In genomic region chr3:197268319-197268718, GRCh38 we compare ENCODE assay signal across 25 cellular contexts. TPM values are rescaled to one million over a fixed set of nuclear protein-coding genes. Genes with fewer than 3 reads are reported as not detected.
DNase-seq lines count a peak whose midpoint lies in the region; ATAC-seq and TF ChIP-seq lines count a peak whose summit lies in the region.
"Had no signal": no experiment of that assay in that cellular context is flagged by ENCODE, and none has a peak within 500 bp of the region (broad histone marks: within the 10 kb centered on the region; RNA-seq: fewer than 3 reads in every experiment).

No MANE protein-coding gene starts in this region.

- no peaks in the 10 kb centered on the region for H3K9me2 ChIP-seq in GM23248 (ENCODE audit: insufficient read depth)

- no peaks in the 10 kb centered on the region for H3K27me3 Mint-ChIP-seq in activated naive CD8-positive, alpha-beta T cell treated with anti-CD3 and anti-CD28 coated beads for 36 hours
- H3K27me3 Mint-ChIP-seq: CD4-positive, alpha-beta memory T cell had no signal

- DNase-seq in left ventricle myocardium superior: no peak
- DNase-seq in Right ventricle myocardium superior: no peak
- DNase-seq in fibroblast of the aortic adventitia (ENCODE audit: low read depth): peak; percentile 14
- DNase-seq in ovary: peak; percentile 21 to 69 (median 57)
- DNase-seq in activated naive CD8-positive, alpha-beta T cell treated with anti-CD3 and anti-CD28 coated beads for 36 hours: no peak
- no peak for DNase-seq in GM23248
- no peak for DNase-seq in stimulated activated CD4-positive, alpha-beta T cell treated with anti-CD3 and anti-CD28 coated beads, Interleukin-15, amount 100 ng/mL, for 24 hours
- DNase-seq: 8988T; Caco-2; CD4-positive, alpha-beta memory T cell; DMS 273 treated with DMSO at 0.1 percent for 48 hours; DMS79 treated with DMSO at 0.1 percent for 48 hours; H7; HFFc6; KBM-7; MM.1S; NCI-H1048; NCI-H1417 treated with DMSO at 0.1 percent for 48 hours; NCI-H1930; NCI-H226; NCI-H748 treated with DMSO at 0.1 percent for 48 hours; NK-92 treated with Interleukin-12 subunit alpha and Interleukin-12 subunit beta, amount 100 ng/mL, for 24 hours; SIG-M5 had no signal

- TF ChIP-seq POLR2A in ovary (IDR thresholded peaks at IDR 0.05): no peak

- 8 to 13% (median 8%) methylated on average over 4 of the region's 4 CpGs for WGBS in ovary, 3 donors
- 45 to 48% methylated on average over 4 of the region's 4 CpGs for WGBS in GM23248 (ENCODE audit: low coverage in 1 of 2, low lambda C conversion rate in 2 of 2, missing lambda C conversion rate in 2 of 2), 2 experiments

- peaks cover 41% of the 10 kb centered on the region for H3K4me1 Mint-ChIP-seq in activated naive CD8-positive, alpha-beta T cell treated with anti-CD3 and anti-CD28 coated beads for 36 hours

- peaks cover 3% of the 10 kb centered on the region for H3K4me1 ChIP-seq in ovary (ENCODE audit: insufficient read depth)
- H3K4me1 ChIP-seq in GM23248 (ENCODE audit: insufficient read depth): peaks cover 12% of the 10 kb centered on the region; the same call in 1 of the 2 replicates
- H3K4me1 ChIP-seq: BLaER1 treated with 17β-estradiol and CSF1 and Interleukin-3, amounts not matched to agents 10 nM and 100 nM had no signal

- intact Hi-C loops in left ventricle myocardium superior (cut with micrococcal nuclease) (no loop called here), Right ventricle myocardium superior (cut with DNase I) (no loop called here), ovary (cut with DNase I) (no loop called here)

- H3K9me3 ChIP-seq in ovary (no peaks in the 10 kb centered on the region), GM23248 (ENCODE audit: low read depth) (no peaks in the 10 kb centered on the region)
- H3K9me3 ChIP-seq: Caco-2 had no signal

- TF ChIP-seq CTCF in fibroblast of the aortic adventitia (IDR thresholded peaks at IDR 0.05; ENCODE audit: insufficient read depth, low read length) (no peak), ovary (IDR thresholded peaks at IDR 0.05) (no peak)

- H3K27ac ChIP-seq in ovary (no peak overlapping the region), GM23248 (no peak overlapping the region)
- H3K27ac ChIP-seq: BLaER1 treated with 17β-estradiol and CSF1 and Interleukin-3, amounts not matched to agents 10 nM and 100 nM; RWPE1 had no signal

- no peak overlapping the region for H3K4me2 ChIP-seq in GM23248 (ENCODE audit: unreplicated experiment)
- H3K4me2 ChIP-seq: BLaER1 treated with 17β-estradiol and CSF1 and Interleukin-3, amounts not matched to agents 10 nM and 100 nM had no signal

- H3K9ac ChIP-seq in GM23248: no peak overlapping the region
- H3K9ac ChIP-seq: BLaER1 treated with 17β-estradiol and CSF1 and Interleukin-3, amounts not matched to agents 10 nM and 100 nM had no signal

- H4K20me1 ChIP-seq in GM23248 (ENCODE audit: insufficient read depth): 0 out of 2 replicates have a peak, but pooled peaks cover 11% of the 10 kb centered on the region

- H3K79me2 ChIP-seq in GM23248 (ENCODE audit: insufficient read depth): peaks cover 100% of the 10 kb centered on the region

- no peak overlapping the region for H2AFZ ChIP-seq in GM23248

- no peaks in the 10 kb centered on the region for H3K9me3 Mint-ChIP-seq in activated naive CD8-positive, alpha-beta T cell treated with anti-CD3 and anti-CD28 coated beads for 36 hours
- H3K9me3 Mint-ChIP-seq: CD4-positive, alpha-beta memory T cell; HFFc6 had no signal

- H3K4me3 ChIP-seq in fibroblast of the aortic adventitia (ENCODE audit: low read depth, low read length): no peak overlapping the region
- H3K4me3 ChIP-seq in ovary: no peak overlapping the region
- no peak overlapping the region for H3K4me3 ChIP-seq in GM23248
- H3K4me3 ChIP-seq: BLaER1 treated with 17β-estradiol and CSF1 and Interleukin-3, amounts not matched to agents 10 nM and 100 nM had no signal

- peak; percentile 57 for ATAC-seq in left ventricle myocardium superior
- ATAC-seq in Right ventricle myocardium superior (ENCODE audit: poor library complexity): no peak

- H3K27me3 ChIP-seq in ovary: no peaks in the 10 kb centered on the region
- H3K27me3 ChIP-seq in GM23248 (replicated peaks; ENCODE audit: insufficient read depth): no peaks in the 10 kb centered on the region
- H3K27me3 ChIP-seq: BLaER1 treated with 17β-estradiol and CSF1 and Interleukin-3, amounts not matched to agents 10 nM and 100 nM had no signal

- H3K27ac Mint-ChIP-seq in activated naive CD8-positive, alpha-beta T cell treated with anti-CD3 and anti-CD28 coated beads for 36 hours: no peak overlapping the region
- H3K27ac Mint-ChIP-seq: HFFc6 had no signal

- no peaks in the 10 kb centered on the region for H3F3A ChIP-seq in GM23248 (ENCODE audit: insufficient read depth)

- no peak overlapping the region for H3K4me3 Mint-ChIP-seq in activated naive CD8-positive, alpha-beta T cell treated with anti-CD3 and anti-CD28 coated beads for 36 hours
- H3K4me3 Mint-ChIP-seq: HFFc6 had no signal

- TF ChIP-seq EP300 in ovary (IDR thresholded peaks at IDR 0.05): no peak

- H3K36me3 Mint-ChIP-seq in activated naive CD8-positive, alpha-beta T cell treated with anti-CD3 and anti-CD28 coated beads for 36 hours: no peaks in the 10 kb centered on the region

- in situ Hi-C loops in GM23248 (cut with MboI): no loop called here

- H3K36me3 ChIP-seq in ovary (no peaks in the 10 kb centered on the region), GM23248 (ENCODE audit: low read depth) (peaks cover 2% of the 10 kb centered on the region; the same call in 1 of the 2 replicates)

RNA-seq across cellular contexts. Expression of gene DLG1, which starts 30.1 kb away (rescaled TPM):
- 44.6 TPM for total RNA-seq in left ventricle myocardium superior
- 40.7 TPM for total RNA-seq in Right ventricle myocardium superior
- total RNA-seq in fibroblast of the aortic adventitia (ENCODE audit: low replicate concordance): 47.3 and 49.6 TPM in 2 replicates
- 10 to 100 TPM; 44.8 to 99.1 (median 69.9) TPM for total RNA-seq in ovary
- polyA plus RNA-seq in ovary: 10 to 100 TPM; 20.5 to 41.1 TPM
- 10 to 100 TPM; 47.9 to 49.1 TPM for total RNA-seq in activated naive CD8-positive, alpha-beta T cell treated with anti-CD3 and anti-CD28 coated beads for 36 hours
- total RNA-seq in GM23248 (2014; rRNA removed; shearing (Covaris generic)): 45.9 and 63.0 TPM in 2 replicates
- 19.6 and 23.2 TPM in 2 replicates for polyA plus RNA-seq in GM23248 (2016; fragmentation: Nextera tagmentation; extraction: Ambion mirVana)

Comparison
In these comparisons a context has a peak if more than half of its experiments do, and no peak if none do; other contexts are left out.
1. DNase-seq: peak in fibroblast of the aortic adventitia (single experiment) and ovary (5 of 5); none in left ventricle myocardium superior (single experiment), Right ventricle myocardium superior (single experiment), activated naive CD8-positive, alpha-beta T cell treated with anti-CD3 and anti-CD28 coated beads for 36 hours (single experiment), GM23248 (single experiment) and stimulated activated CD4-positive, alpha-beta T cell treated with anti-CD3 and anti-CD28 coated beads, Interleukin-15, amount 100 ng/mL, for 24 hours (single experiment).